In genomic region chr13:114065141-114065925, GRCh38 we compare ENCODE assay signal across 8 cellular contexts.
DNase-seq lines count a peak whose midpoint lies in the region; ATAC-seq, FAIRE-seq and TF ChIP-seq lines count a peak whose summit lies in the region.

No MANE protein-coding gene starts in this region.

- DNase-seq in HT-29 (ENCODE audit: low spot score): peak; percentile 93
- peak; percentile 93 to 94 for DNase-seq in SJCRH30
- peak; percentile 26 to 57 (median 35) for DNase-seq in activated naive CD4-positive, alpha-beta T cell (lab: John Stamatoyannopoulos, UW)
- DNase-seq in foreskin melanocyte: peak; percentile 96

- H3K9me3 ChIP-seq in SJCRH30 (replicated peaks) (no peaks in the 10 kb centered on the region), neutrophil (no peaks in the 10 kb centered on the region), stomach smooth muscle (ENCODE audit: control insufficient read depth in 2 of 2, low read length in 2 of 2) (no peaks in the 10 kb centered on the region)

- H3K4me3 ChIP-seq in SJCRH30: peak overlapping the region; percentile 50
- H3K4me3 ChIP-seq in neutrophil (ENCODE audit: low read depth in 1 of 2, low read length in 1 of 2): peak overlapping the region; percentile 68 to 76
- peak overlapping the region; percentile 57 to 75 for H3K4me3 ChIP-seq in stomach smooth muscle (ENCODE audit: low read length in 2 of 2)

- H3K27me3 ChIP-seq in SJCRH30 (no peaks in the 10 kb centered on the region), neutrophil (no peaks in the 10 kb centered on the region), stomach smooth muscle (ENCODE audit: control insufficient read depth in 1 of 2, insufficient read depth in 2 of 2, low read length in 2 of 2) (no peaks in the 10 kb centered on the region)

- H3K36me3 ChIP-seq in SJCRH30: no peaks in the 10 kb centered on the region
- H3K36me3 ChIP-seq in neutrophil: no peaks in the 10 kb centered on the region
- H3K36me3 ChIP-seq in stomach smooth muscle (ENCODE audit: control insufficient read depth in 2 of 2, insufficient read depth in 2 of 2, low read length in 2 of 2): no peaks in the 10 kb centered on the region

- H3K9ac ChIP-seq in stomach smooth muscle (ENCODE audit: low read length in 2 of 2): peak overlapping the region; percentile 89 to 94

- FAIRE-seq in A204.1 (lab: Jason Lieb, UNC): peak; percentile 96

- TF ChIP-seq CTCF in neutrophil (IDR thresholded peaks at IDR 0.05): peak; percentile 12

- ATAC-seq in GM19023 (IDR thresholded peaks at IDR 0.05; ENCODE audit: unreplicated experiment): peak; percentile 35

- H3K27ac ChIP-seq in SJCRH30 (peak overlapping the region; percentile 92), neutrophil (peak overlapping the region; percentile 98), stomach smooth muscle (ENCODE audit: low read length) (peak overlapping the region; percentile 99)

- H3K4me1 ChIP-seq in SJCRH30: peaks cover 11% of the 10 kb centered on the region
- H3K4me1 ChIP-seq in neutrophil (ENCODE audit: control insufficient read depth in 1 of 2, insufficient read depth in 1 of 2, low read depth in 1 of 2, low read length in 1 of 2): peaks cover 68 to 73% of the 10 kb centered on the region in 2 experiments
- peaks cover 53% of the 10 kb centered on the region for H3K4me1 ChIP-seq in stomach smooth muscle (ENCODE audit: control insufficient read depth, insufficient read depth, low read length)

Comparison
In these comparisons a context has a peak if more than half of its experiments do, and no peak if none do; other contexts are left out.
1. Peak in every context shown above with its lines: DNase-seq, ATAC-seq, H3K4me3 ChIP-seq and H3K27ac ChIP-seq.
2. DNase-seq: peak in every context shown above with its lines; median percentile 96 in foreskin melanocyte; 94 in SJCRH30; 93 in HT-29; 35 in activated naive CD4-positive, alpha-beta T cell.